Comparison of ENCODE assay signal across 8 cellular contexts in the genomic region with DNA sequence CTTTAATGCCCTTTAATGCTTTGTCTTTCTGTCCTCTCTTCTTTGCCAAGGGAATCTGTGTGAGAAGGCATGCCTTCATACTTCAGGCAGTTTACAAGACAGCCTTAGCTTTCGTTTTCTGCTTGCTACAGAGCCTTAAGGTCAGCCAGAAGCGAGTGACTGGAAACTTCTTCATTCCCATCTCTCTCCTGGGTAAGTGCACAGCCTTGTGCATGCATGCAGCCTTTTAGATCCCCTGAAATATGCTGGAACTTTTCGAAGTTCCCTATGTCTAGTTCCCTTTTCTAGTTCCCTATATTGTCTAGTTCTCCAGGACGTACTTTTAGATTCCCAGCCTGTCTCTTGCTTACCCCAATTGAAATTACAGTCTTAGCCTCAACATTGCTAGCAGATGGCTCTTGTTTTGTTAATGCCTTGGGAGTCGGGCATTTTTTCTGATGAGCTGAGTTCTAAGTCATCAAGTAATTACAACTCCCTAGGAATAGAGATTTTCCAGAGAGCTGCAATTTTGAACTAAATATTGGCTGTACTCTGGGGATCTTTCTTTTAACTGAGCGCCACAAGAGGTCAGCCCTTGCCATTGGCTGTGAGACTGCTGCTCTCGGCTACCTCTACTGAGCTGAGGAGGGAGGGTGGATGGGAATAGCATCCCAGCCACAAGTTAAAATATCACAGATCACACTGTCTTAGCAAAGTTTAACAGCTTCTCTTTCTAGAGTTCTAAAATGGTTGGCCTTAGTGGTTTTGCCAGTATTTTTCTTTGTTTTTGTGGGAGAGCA. TPM values are rescaled to one million over a fixed set of nuclear protein-coding genes. Genes with fewer than 3 reads are reported as not detected.
DNase-seq lines count a peak whose midpoint lies in the region; FAIRE-seq and TF ChIP-seq lines count a peak whose summit lies in the region.

No MANE protein-coding gene starts in this region.

- H3K9me3 ChIP-seq in colonic mucosa (no peaks in the 10 kb centered on the region), transverse colon (no peaks in the 10 kb centered on the region)

- no peaks in the 10 kb centered on the region for H3K4me1 ChIP-seq in colonic mucosa
- H3K4me1 ChIP-seq in transverse colon = peaks cover 0 to 24% (median 13%) of the 10 kb centered on the region in 4 donors

- H3K36me3 ChIP-seq in colonic mucosa (no peaks in the 10 kb centered on the region), transverse colon (no peaks in the 10 kb centered on the region)

- in situ Hi-C loops in transverse colon (cut with MboI; ENCODE audit: low pct_ligation_motif_present in 1 of 4, low pct_unique_long_range_greater_than_20kb in 1 of 4, low sequenced_read_pairs in 3 of 4) = loop anchor here in 2 of 4 donors (10.0 kb wide), 1 partner anchor 57 kb away; no protein-coding TSS in a partner anchor

- H3K27ac ChIP-seq in colonic mucosa = peak overlapping the region; percentile 64
- peak overlapping the region; percentile 71 to 82 (median 78) for H3K27ac ChIP-seq in transverse colon

- DNase-seq in AG09309 (ENCODE audit: low read depth) (no peak), GM18507 (ENCODE audit: extremely low spot score, insufficient read length, low read depth) (no peak), RCC 7860 (ENCODE audit: low spot score) (peak; percentile 35), colonic mucosa (peak; percentile 38), lung microvascular endothelial cell (ENCODE audit: low read depth in 2 of 2) (peak; percentile 43 to 66), transverse colon (peak; percentile 25), NCI-H2107 treated with DMSO at 0.1 percent for 48 hours (lab: John Stamatoyannopoulos, UW; ENCODE audit: unreplicated experiment) (no peak)
- no peak for DNase-seq in activated CD4-positive, alpha-beta T cell treated with anti-CD3 and anti-CD28 coated beads, Interleukin-2, amount 50 U/mL, for 1 hour

- peak overlapping the region; percentile 42 for H3K4me3 ChIP-seq in AG09309 (ENCODE audit: control insufficient read depth, low read depth, low read length)
- peak overlapping the region; percentile 16 for H3K4me3 ChIP-seq in colonic mucosa
- H3K4me3 ChIP-seq in transverse colon = peak overlapping the region in 3 of 4 donors; percentile 24 to 54 (median 38)

- peak; percentile 23 for TF ChIP-seq CTCF in AG09309 (IDR thresholded peaks at IDR 0.05; ENCODE audit: control insufficient read depth, insufficient read depth, low read depth, low read length, missing control alignments)
- TF ChIP-seq CTCF in colonic mucosa (IDR thresholded peaks at IDR 0.05) = no peak
- TF ChIP-seq CTCF in transverse colon (IDR thresholded peaks at IDR 0.05) = peak in 1 of 5 experiments; percentile 9

- peak overlapping the region in 1 of 2 donors; percentile 68 for H3K9ac ChIP-seq in colonic mucosa (ENCODE audit: low read depth in 2 of 2, low read length in 2 of 2)

- intact Hi-C loops in colonic mucosa (cut with DNase I) (loop anchor here (5.0 kb wide), 1 partner anchor 60 kb away; no protein-coding TSS in a partner anchor), transverse colon (cut with DNase I; ENCODE audit: low total_unique reads) (no loop called here)

- peak; percentile 72 for FAIRE-seq in GM18507 (lab: Jason Lieb, UNC)
- peak; percentile 70 for FAIRE-seq in RCC 7860 (lab: Jason Lieb, UNC)

- H3K27me3 ChIP-seq in colonic mucosa = no peaks in the 10 kb centered on the region
- H3K27me3 ChIP-seq in transverse colon = no peaks in the 10 kb centered on the region

- WGBS in transverse colon (ENCODE audit: low coverage in 1 of 2), 2 donors = 5 to 15% methylated on average over 5 to 7 of the region's 7 CpGs

- TF ChIP-seq EP300 in transverse colon (IDR thresholded peaks at IDR 0.05; ENCODE audit: low read depth) = no peak

- TF ChIP-seq POLR2A in transverse colon (IDR thresholded peaks at IDR 0.05) = no peak

RNA-seq across cellular contexts. Expression of gene PPM1D, which starts 22.7 kb away (rescaled TPM):
- 10 to 100 TPM; 21.2 to 22.8 TPM for total RNA-seq in colonic mucosa
- 15.0 and 24.2 TPM in 2 replicates for total RNA-seq in lung microvascular endothelial cell
- total RNA-seq in transverse colon = 10 to 100 TPM in 3 of 4 donors, 1 to 10 TPM in 1; 4.6 to 25.8 (median 16.0) TPM

RNA-seq across cellular contexts. Expression of gene APPBP2, which starts 51.3 kb away (rescaled TPM):
- total RNA-seq in colonic mucosa = 10 to 100 TPM; 26.7 to 42.0 TPM
- 23.0 and 23.5 TPM in 2 replicates for total RNA-seq in lung microvascular endothelial cell
- total RNA-seq in transverse colon = 10 to 100 TPM; 10.1 to 24.8 (median 18.4) TPM

Comparison
In these comparisons a context has a peak if more than half of its experiments do, and no peak if none do; other contexts are left out.
1. DNase-seq: peak in RCC 7860 (single experiment), colonic mucosa (single experiment), lung microvascular endothelial cell (2 of 2) and transverse colon (single experiment); none in AG09309 (single experiment), GM18507 (single experiment), NCI-H2107 treated with DMSO at 0.1 percent for 48 hours (single experiment) and activated CD4-positive, alpha-beta T cell treated with anti-CD3 and anti-CD28 coated beads, Interleukin-2, amount 50 U/mL, for 1 hour (single experiment).
2. Peak in every context shown above with its lines, with median percentiles within 50 percentile points of each other: H3K4me3 ChIP-seq.